ENCODE assay signal across 9 cellular contexts in genomic region chr15:90597477-90598052, GRCh38.
DNase-seq lines count a peak whose midpoint lies in the region; ATAC-seq and TF ChIP-seq lines count a peak whose summit lies in the region.
"Had no signal": no experiment of that assay in that cellular context is flagged by ENCODE, and none has a peak within 500 bp of the region (broad histone marks: within the 10 kb centered on the region; RNA-seq: fewer than 3 reads in every experiment).

No MANE protein-coding gene starts in this region.

- peaks cover 86 to 91% (median 88%) of the 10 kb centered on the region in 3 donors for H3K4me1 Mint-ChIP-seq in T-cell

- peaks cover 25 to 27% of the 10 kb centered on the region in 2 donors for H3K4me1 ChIP-seq in mucosa of rectum (ENCODE audit: control insufficient read depth in 2 of 2, insufficient read depth in 2 of 2, low read length in 2 of 2)

- TF ChIP-seq POLR2A in GM18505 (IDR thresholded peaks at IDR 0.05; ENCODE audit: borderline replicate concordance, extremely low read depth, insufficient read depth, insufficient read length) = no peak

- H3K27ac Mint-ChIP-seq in T-cell = peak overlapping the region; percentile 100

- peak overlapping the region; percentile 73 to 76 for H3K27ac ChIP-seq in mucosa of rectum (ENCODE audit: low read depth in 2 of 2, low read length in 2 of 2)

- no peak for TF ChIP-seq CTCF in foreskin fibroblast (IDR thresholded peaks at IDR 0.05; ENCODE audit: low read depth, low read length)

- no peaks in the 10 kb centered on the region for H3K9me3 ChIP-seq in mucosa of rectum (ENCODE audit: control insufficient read depth in 2 of 2, low read length in 2 of 2)

- POLR2A ChIA-PET in T-cell (lab: Charles Lee) = no interaction called here

- DNase-seq in GF-D8 (lab: John Stamatoyannopoulos, UW) = peak; percentile 39
- peak in 1 of 34 experiments; percentile 11 for DNase-seq in T-cell
- DNase-seq in SW480 (ENCODE audit: low spot score) = no peak
- DNase-seq in foreskin fibroblast = no peak
- no peak for DNase-seq in cerebellar cortex (ENCODE audit: low spot score)
- DNase-seq: foreskin melanocyte had no signal

- ATAC-seq in GM21529 (IDR thresholded peaks at IDR 0.05; ENCODE audit: unreplicated experiment) = peak; percentile 37
- ATAC-seq in T-cell (replicated peaks in 1 of 4) = peak; percentile 47 to 62 (median 58)
- ATAC-seq in GM18505 (IDR thresholded peaks at IDR 0.05; ENCODE audit: unreplicated experiment) = no peak

- CTCF ChIA-PET in T-cell (lab: Charles Lee) = no interaction called here

- no peaks in the 10 kb centered on the region for H3K27me3 ChIP-seq in mucosa of rectum (ENCODE audit: control insufficient read depth in 2 of 2, insufficient read depth in 2 of 2, low read length in 2 of 2)

- H3K27me3 Mint-ChIP-seq in T-cell = no peaks in the 10 kb centered on the region

- H3K4me3 ChIP-seq in mucosa of rectum (ENCODE audit: low read length in 2 of 2) (peak overlapping the region in 1 of 2 donors; percentile 28), foreskin fibroblast (ENCODE audit: low read depth in 1 of 2, low read length in 2 of 2) (no peak overlapping the region)

- no peaks in the 10 kb centered on the region for H3K9me3 Mint-ChIP-seq in T-cell

- H3K36me3 Mint-ChIP-seq in T-cell = peaks cover 33% of the 10 kb centered on the region

- H3K9ac ChIP-seq in mucosa of rectum (ENCODE audit: low read depth in 1 of 2, low read length in 2 of 2) = peak overlapping the region; percentile 47 to 57

- peak overlapping the region; percentile 31 to 64 (median 41) for H3K4me3 Mint-ChIP-seq in T-cell

- peaks cover 0 to 3% of the 10 kb centered on the region in 2 donors for H3K36me3 ChIP-seq in mucosa of rectum (ENCODE audit: control insufficient read depth in 2 of 2, insufficient read depth in 2 of 2, low read length in 2 of 2)
